9 cellular contexts compared by ENCODE assay signal in the genomic region with DNA sequence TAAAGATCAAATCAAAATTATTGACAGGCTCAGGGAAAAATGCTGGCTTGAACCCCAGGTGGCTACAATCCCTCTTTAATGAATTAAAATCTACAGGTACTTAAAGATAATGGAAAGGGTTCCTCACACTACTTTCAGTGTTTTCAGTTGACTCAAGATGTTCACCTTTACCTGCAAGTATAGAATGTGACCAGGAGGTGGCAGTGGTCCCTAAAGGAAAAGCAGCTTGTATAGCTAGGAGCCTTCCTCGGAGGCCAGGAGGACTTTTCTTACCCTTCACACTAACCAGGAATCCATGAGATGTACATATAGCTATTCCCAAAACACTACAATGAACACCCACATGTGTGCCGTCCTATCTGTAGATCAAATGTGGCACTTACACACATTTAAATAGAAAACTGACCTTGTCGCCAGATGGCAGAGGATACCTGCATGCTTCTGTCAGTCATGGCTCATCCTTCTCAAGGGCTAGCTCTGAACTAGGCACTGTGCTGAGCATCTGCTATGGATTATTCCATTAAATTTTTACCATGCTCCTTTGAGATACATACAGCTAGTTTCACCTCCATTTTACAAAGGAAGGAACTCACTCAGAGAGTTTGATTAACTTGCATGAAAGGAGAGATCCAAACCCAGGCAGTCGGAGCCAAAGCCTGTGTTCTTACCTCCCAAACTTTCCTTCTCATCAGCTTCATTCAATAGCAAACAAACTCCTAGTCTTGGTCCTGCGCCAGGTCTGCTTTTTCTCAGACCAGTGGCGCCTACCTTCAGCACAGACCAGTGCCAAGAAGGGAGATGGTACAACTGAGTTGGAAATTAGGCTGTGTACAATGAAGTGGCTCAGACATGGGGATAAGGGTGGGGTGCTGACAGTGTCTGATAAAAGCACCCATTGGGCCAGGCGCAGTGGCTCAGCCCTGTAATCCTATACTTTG. TPM values are rescaled to one million over a fixed set of nuclear protein-coding genes. Genes with fewer than 3 reads are reported as not detected.
DNase-seq lines count a peak whose midpoint lies in the region; ATAC-seq and TF ChIP-seq lines count a peak whose summit lies in the region.
"Had no signal": no experiment of that assay in that cellular context is flagged by ENCODE, and none has a peak within 500 bp of the region (broad histone marks: within the 10 kb centered on the region; RNA-seq: fewer than 3 reads in every experiment).

No MANE protein-coding gene starts in this region.

- H3K4me3 ChIP-seq in OCI-LY3 (ENCODE audit: low read length) (no peak overlapping the region), gastroesophageal sphincter (no peak overlapping the region), aorta (ENCODE audit: low read length in 2 of 2) (no peak overlapping the region)

- H3K27ac ChIP-seq in OCI-LY3 (ENCODE audit: low read length) (no peak overlapping the region), gastroesophageal sphincter (no peak overlapping the region), aorta (ENCODE audit: low read depth in 1 of 2, low read length in 2 of 2) (no peak overlapping the region)

- no peaks in the 10 kb centered on the region for H3K79me2 ChIP-seq in OCI-LY3 (ENCODE audit: low read length)

- 64 to 75% methylated on average over 5 of the region's 7 CpGs for WGBS in gastroesophageal sphincter (ENCODE audit: low coverage in 1 of 2), 2 donors
- 75 to 78% methylated on average over 7 of the region's 7 CpGs for WGBS in aorta, 2 donors

- peak overlapping the region; percentile 32; the same call in 1 of the 2 replicates for H3K4me2 ChIP-seq in OCI-LY3 (ENCODE audit: low read length)

- H3K36me3 ChIP-seq in OCI-LY3 (replicated peaks; ENCODE audit: low read depth, low read length) (no peaks in the 10 kb centered on the region), gastroesophageal sphincter (no peaks in the 10 kb centered on the region), aorta (ENCODE audit: control insufficient read depth in 1 of 2, insufficient read depth in 2 of 2, low read length in 1 of 2) (no peaks in the 10 kb centered on the region)

- H2AFZ ChIP-seq in OCI-LY3 (ENCODE audit: low read depth, low read length) = no peak overlapping the region

- no peak for TF ChIP-seq POLR2A in gastroesophageal sphincter (IDR thresholded peaks at IDR 0.05)

- H3K9me3 ChIP-seq in OCI-LY3 (ENCODE audit: insufficient read depth, low read length) (no peaks in the 10 kb centered on the region), gastroesophageal sphincter (no peaks in the 10 kb centered on the region), aorta (ENCODE audit: control insufficient read depth, low read length) (no peaks in the 10 kb centered on the region)

- peak; percentile 68 for ATAC-seq in GM21360 (IDR thresholded peaks at IDR 0.05; ENCODE audit: unreplicated experiment)
- peak; percentile 66 for ATAC-seq in gastroesophageal sphincter
- ATAC-seq in aorta (ENCODE audit: low FRiP score) = peak; percentile 65

- H3K4me3 Mint-ChIP-seq in activated T-helper 1 cell treated with anti-CD3 and anti-CD28 coated beads, Interleukin-12 subunit alpha, Interleukin-12 subunit beta, Interleukin-2, Interleukin-4 antibody, amounts not matched to agents 30 ng/mL and 10 ng/mL and 1 ng/mL, durations not matched to agents 14 hours and 24 hours and 36 hours = no peak overlapping the region
- H3K4me3 Mint-ChIP-seq in osteocyte (ENCODE audit: unreplicated experiment) = no peak overlapping the region
- H3K4me3 Mint-ChIP-seq: activated naive CD8-positive, alpha-beta T cell had no signal

- H3K9ac ChIP-seq in OCI-LY3 (ENCODE audit: low read length) = no peak overlapping the region

- peaks cover 20% of the 10 kb centered on the region for H3K4me1 Mint-ChIP-seq in activated T-helper 1 cell treated with anti-CD3 and anti-CD28 coated beads, Interleukin-12 subunit alpha, Interleukin-12 subunit beta, Interleukin-2, Interleukin-4 antibody, amounts not matched to agents 30 ng/mL and 10 ng/mL and 1 ng/mL, durations not matched to agents 14 hours and 24 hours and 36 hours (ENCODE audit: low read depth)
- peaks cover 8% of the 10 kb centered on the region for H3K4me1 Mint-ChIP-seq in osteocyte (ENCODE audit: unreplicated experiment)

- intact Hi-C loops in activated T-helper 1 cell treated with anti-CD3 and anti-CD28 coated beads, Interleukin-12 subunit alpha, Interleukin-12 subunit beta, Interleukin-2, Interleukin-4 antibody, amounts not matched to agents 30 ng/mL and 10 ng/mL and 1 ng/mL, durations not matched to agents 14 hours and 24 hours and 36 hours (cut with micrococcal nuclease) = loop anchor here (1.0 to 2.0 kb wide), 4 partner anchors 34 to 1115 kb away; no protein-coding TSS in a partner anchor
- intact Hi-C loops in aorta (cut with DNase I) = loop anchor here (2.0 to 10.0 kb wide), 4 partner anchors 33 to 441 kb away; no protein-coding TSS in a partner anchor

- peaks cover 14% of the 10 kb centered on the region for H3K9me3 Mint-ChIP-seq in activated T-helper 1 cell treated with anti-CD3 and anti-CD28 coated beads, Interleukin-12 subunit alpha, Interleukin-12 subunit beta, Interleukin-2, Interleukin-4 antibody, amounts not matched to agents 30 ng/mL and 10 ng/mL and 1 ng/mL, durations not matched to agents 14 hours and 24 hours and 36 hours
- no peaks in the 10 kb centered on the region for H3K9me3 Mint-ChIP-seq in osteocyte (ENCODE audit: unreplicated experiment)

- peaks cover 3% of the 10 kb centered on the region for H3K27me3 Mint-ChIP-seq in activated T-helper 1 cell treated with anti-CD3 and anti-CD28 coated beads, Interleukin-12 subunit alpha, Interleukin-12 subunit beta, Interleukin-2, Interleukin-4 antibody, amounts not matched to agents 30 ng/mL and 10 ng/mL and 1 ng/mL, durations not matched to agents 14 hours and 24 hours and 36 hours (ENCODE audit: insufficient read depth)
- H3K27me3 Mint-ChIP-seq in osteocyte (ENCODE audit: unreplicated experiment) = peaks cover 3% of the 10 kb centered on the region
- H3K27me3 Mint-ChIP-seq: activated naive CD8-positive, alpha-beta T cell had no signal

- no peak for TF ChIP-seq EP300 in gastroesophageal sphincter (IDR thresholded peaks at IDR 0.05)

- H3K4me1 ChIP-seq in OCI-LY3 (ENCODE audit: low read length) (no peaks in the 10 kb centered on the region), gastroesophageal sphincter (peaks cover 0 to 10% (median 7%) of the 10 kb centered on the region in 3 donors), aorta (ENCODE audit: control insufficient read depth in 1 of 2, insufficient read depth in 2 of 2, low read length in 2 of 2) (peaks cover 0 to 3% of the 10 kb centered on the region in 2 donors)

- DNase-seq in DMS 273 (lab: John Stamatoyannopoulos, UW; ENCODE audit: unreplicated experiment) (peak; percentile 86), HUDEP-2 (lab: John Stamatoyannopoulos, UW; ENCODE audit: unreplicated experiment in 76 of 76) (peak in 57 of 76 experiments; percentile 2 to 70 (median 38)), osteocyte (ENCODE audit: extremely low spot score, unreplicated experiment) (no peak), aorta (peak in 1 of 2 donors; percentile 59)
- DNase-seq in activated T-helper 1 cell treated with anti-CD3 and anti-CD28 coated beads, Interleukin-12 subunit alpha, Interleukin-12 subunit beta, Interleukin-2, Interleukin-4 antibody, amounts not matched to agents 30 ng/mL and 10 ng/mL and 1 ng/mL, durations not matched to agents 14 hours and 24 hours and 36 hours (ENCODE audit: low spot score) = peak; percentile 44

- H3K27ac Mint-ChIP-seq in activated T-helper 1 cell treated with anti-CD3 and anti-CD28 coated beads, Interleukin-12 subunit alpha, Interleukin-12 subunit beta, Interleukin-2, Interleukin-4 antibody, amounts not matched to agents 30 ng/mL and 10 ng/mL and 1 ng/mL, durations not matched to agents 14 hours and 24 hours and 36 hours = no peak overlapping the region
- H3K27ac Mint-ChIP-seq in osteocyte (ENCODE audit: unreplicated experiment) = no peak overlapping the region
- H3K27ac Mint-ChIP-seq: activated naive CD8-positive, alpha-beta T cell had no signal

- TF ChIP-seq CTCF in OCI-LY3 (IDR thresholded peaks at IDR 0.05; ENCODE audit: low read depth, low read length) = peak; percentile 91
- TF ChIP-seq CTCF in gastroesophageal sphincter (IDR thresholded peaks at IDR 0.05) = peak; percentile 49 to 72 (median 69)
- TF ChIP-seq CTCF in osteocyte (IDR thresholded peaks at IDR 0.05) = peak; percentile 84

- H3K27me3 ChIP-seq in OCI-LY3 (ENCODE audit: low read depth, low read length) (no peaks in the 10 kb centered on the region), gastroesophageal sphincter (no peaks in the 10 kb centered on the region), aorta (ENCODE audit: control insufficient read depth in 1 of 2, insufficient read depth in 2 of 2, low read length in 1 of 2) (no peaks in the 10 kb centered on the region)

- peaks cover 1% of the 10 kb centered on the region for H3K36me3 Mint-ChIP-seq in activated T-helper 1 cell treated with anti-CD3 and anti-CD28 coated beads, Interleukin-12 subunit alpha, Interleukin-12 subunit beta, Interleukin-2, Interleukin-4 antibody, amounts not matched to agents 30 ng/mL and 10 ng/mL and 1 ng/mL, durations not matched to agents 14 hours and 24 hours and 36 hours (ENCODE audit: low read depth)
- H3K36me3 Mint-ChIP-seq in osteocyte (ENCODE audit: unreplicated experiment) = no peaks in the 10 kb centered on the region
- H3K36me3 Mint-ChIP-seq: activated naive CD8-positive, alpha-beta T cell had no signal

- H4K20me1 ChIP-seq in OCI-LY3 (ENCODE audit: insufficient read depth, low read length) = no peaks in the 10 kb centered on the region

RNA-seq across cellular contexts. Expression of a gene that starts 24.5 kb away (rescaled TPM):
- total RNA-seq in activated T-helper 1 cell treated with anti-CD3 and anti-CD28 coated beads, Interleukin-12 subunit alpha, Interleukin-12 subunit beta, Interleukin-2, Interleukin-4 antibody, amounts not matched to agents 30 ng/mL and 10 ng/mL and 1 ng/mL, durations not matched to agents 14 hours and 24 hours and 36 hours = not detected in 2 replicates
- total RNA-seq in gastroesophageal sphincter (under 1 TPM in 1 of 4 donors, not detected in 3; 0.17 TPM), osteocyte (not detected in 2 replicates), aorta (not detected)
- 1 to 10 TPM in 1 of 2 donors, under 1 TPM in 1; 0.38 to 3.1 TPM for polyA plus RNA-seq in aorta
